Comparison of ENCODE assay signal across 10 cellular contexts in the genomic region with DNA sequence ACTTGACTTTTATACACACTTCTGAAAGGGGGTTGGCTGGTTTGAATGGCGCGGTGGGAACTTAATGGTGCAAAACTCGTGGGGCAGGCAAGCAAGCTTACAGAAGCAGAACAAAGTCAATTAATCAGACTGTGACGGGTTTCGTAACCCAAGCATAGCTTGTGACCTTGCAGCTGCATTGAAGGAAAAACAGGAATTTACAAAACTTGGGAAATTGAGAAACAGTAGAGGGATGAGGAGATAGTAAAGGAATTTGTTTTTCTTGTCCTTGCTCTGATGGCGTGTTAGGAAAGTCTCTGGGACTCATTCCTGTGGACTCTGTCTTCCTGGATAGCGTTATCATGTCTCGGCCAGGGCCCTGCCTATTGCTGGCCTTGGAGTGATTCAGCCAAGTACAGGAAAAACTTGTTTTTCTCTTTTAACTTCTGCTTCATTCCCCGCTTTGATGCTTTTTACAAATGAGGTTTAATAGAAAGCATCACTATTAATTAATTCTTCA.
DNase-seq lines count a peak whose midpoint lies in the region; ATAC-seq and TF ChIP-seq lines count a peak whose summit lies in the region.
"Had no signal": no experiment of that assay in that cellular context is flagged by ENCODE, and none has a peak within 500 bp of the region (broad histone marks: within the 10 kb centered on the region; RNA-seq: fewer than 3 reads in every experiment).

No MANE protein-coding gene starts in this region.

- peak overlapping the region in 3 of 4 donors; percentile 55 to 73 (median 64) for H3K27ac ChIP-seq in gastroesophageal sphincter
- peak overlapping the region in 1 of 4 donors; percentile 62 for H3K27ac ChIP-seq in sigmoid colon
- H3K27ac ChIP-seq in caudate nucleus (ENCODE audit: low read depth, low read length) = no peak overlapping the region

- TF ChIP-seq POLR2A in gastroesophageal sphincter (IDR thresholded peaks at IDR 0.05) (no peak), sigmoid colon (IDR thresholded peaks at IDR 0.05) (no peak)

- CTCF ChIA-PET in HEK293T (lab: Yijun Ruan, JAX) = no interaction called here

- POLR2A ChIA-PET in HEK293T (lab: Yijun Ruan, JAX) = no interaction called here

- H3K36me3 ChIP-seq in gastroesophageal sphincter (no peaks in the 10 kb centered on the region), sigmoid colon (no peaks in the 10 kb centered on the region)

- WGBS in gastroesophageal sphincter (ENCODE audit: low coverage in 1 of 2), 2 donors = 49 to 54% methylated on average over 9 of the region's 9 CpGs
- 57 to 58% methylated on average over 9 of the region's 9 CpGs for WGBS in sigmoid colon, 2 donors

- H3K4me1 ChIP-seq in gastroesophageal sphincter (no peaks in the 10 kb centered on the region), sigmoid colon (no peaks in the 10 kb centered on the region)

- no peaks in the 10 kb centered on the region for H3K27me3 ChIP-seq in gastroesophageal sphincter
- no peaks in the 10 kb centered on the region for H3K27me3 ChIP-seq in sigmoid colon

- TF ChIP-seq CTCF in gastroesophageal sphincter (IDR thresholded peaks at IDR 0.05) = no peak
- no peak for TF ChIP-seq CTCF in sigmoid colon (IDR thresholded peaks at IDR 0.05)

- peak; percentile 77 for DNase-seq in GM03348 (ENCODE audit: low spot score)
- DNase-seq in SKM-1 treated with dmso at 0.1 percent for 144 hours (lab: John Stamatoyannopoulos, UW; ENCODE audit: unreplicated experiment) = peak; percentile 76
- DNase-seq in sigmoid colon = peak; percentile 77
- no peak for DNase-seq in stimulated activated CD4-positive, alpha-beta T cell treated with anti-CD3 and anti-CD28 coated beads, Interleukin-2, amount 100 ng/mL, for 48 hours
- no peak for DNase-seq in HEK293T (ENCODE audit: extremely low spot score)
- no peak for DNase-seq in NCI-H2227 treated with DMSO at 0.1 percent for 48 hours (lab: John Stamatoyannopoulos, UW)
- no peak for DNase-seq in caudate nucleus (lab: John Stamatoyannopoulos, UW)
- DNase-seq: activated effector memory CD4-positive, alpha-beta T cell treated with anti-CD3 and anti-CD28 coated beads, Interleukin-2, amount 50 U/mL, for 16 hours; DND-41 had no signal

- intact Hi-C loops in sigmoid colon (cut with DNase I) = no loop called here

- no peak overlapping the region for H3K4me3 ChIP-seq in gastroesophageal sphincter
- no peak overlapping the region for H3K4me3 ChIP-seq in sigmoid colon

- H3K9me3 ChIP-seq in gastroesophageal sphincter (no peaks in the 10 kb centered on the region), sigmoid colon (no peaks in the 10 kb centered on the region)

- TF ChIP-seq EP300 in gastroesophageal sphincter (IDR thresholded peaks at IDR 0.05) (no peak), sigmoid colon (IDR thresholded peaks at IDR 0.05) (peak in 1 of 4 donors; percentile 10)

- ATAC-seq in gastroesophageal sphincter = peak; percentile 92

TF ChIP-seq in HEK293T, 16 proteins besides CTCF, POLR2A, EP300 and RAD21:
- no peak for TF ChIP-seq NFRKB (IDR thresholded peaks at IDR 0.05)
- no peak for TF ChIP-seq HDGF (IDR thresholded peaks at IDR 0.05; ENCODE audit: borderline replicate concordance)
- no peak for TF ChIP-seq FOXM1 (IDR thresholded peaks at IDR 0.05; ENCODE audit: borderline replicate concordance)
- TF ChIP-seq SUZ12 (IDR thresholded peaks at IDR 0.05) = no peak
- no peak for TF ChIP-seq ZNF384 (IDR thresholded peaks at IDR 0.05)
- TF ChIP-seq TARDBP (IDR thresholded peaks at IDR 0.05) = no peak
- no peak for TF ChIP-seq ELF4 (IDR thresholded peaks at IDR 0.05)

Comparison
In these comparisons a context has a peak if more than half of its experiments do, and no peak if none do; other contexts are left out.
1. DNase-seq: peak in GM03348 (single experiment), SKM-1 treated with dmso at 0.1 percent for 144 hours (single experiment) and sigmoid colon (single experiment); none in stimulated activated CD4-positive, alpha-beta T cell treated with anti-CD3 and anti-CD28 coated beads, Interleukin-2, amount 100 ng/mL, for 48 hours (0 of 2), HEK293T (single experiment), NCI-H2227 treated with DMSO at 0.1 percent for 48 hours (single experiment) and caudate nucleus (0 of 61).